In the genomic region with DNA sequence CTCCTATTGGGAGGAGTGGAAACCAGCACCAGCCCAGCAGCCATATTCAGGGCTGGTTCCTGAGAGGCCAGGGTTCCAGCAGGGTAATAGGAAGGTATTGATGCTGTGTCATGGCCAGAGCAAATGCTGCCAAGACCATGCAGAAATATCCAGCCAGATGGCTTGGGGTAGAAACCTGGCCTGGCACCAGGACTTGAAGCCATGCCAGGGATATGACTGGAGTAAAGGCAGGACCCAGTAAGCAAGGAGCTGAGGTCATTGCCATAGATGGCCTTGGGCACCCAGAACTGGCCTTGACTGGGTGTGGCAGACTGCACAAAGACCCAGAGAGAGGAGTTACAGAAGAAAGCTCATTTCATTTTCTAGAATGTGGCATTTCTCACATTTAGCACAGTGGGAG, we compare ENCODE assay signal across 33 cellular contexts.
"Had no signal": no experiment of that assay in that cellular context is flagged by ENCODE, and none has a peak within 500 bp of the region (broad histone marks: within the 10 kb centered on the region; RNA-seq: fewer than 3 reads in every experiment).

No MANE protein-coding gene starts in this region.

- DNase-seq: activated CD4-positive, alpha-beta memory T cell treated with anti-CD3 and anti-CD28 coated beads for 36 hours; activated CD4-positive, alpha-beta T cell treated with anti-CD3 and anti-CD28 coated beads, Interleukin-2, amount 10 ng/mL, durations not matched to agents 24 days and 14 days; activated CD4-positive, CD25-positive, alpha-beta regulatory T cell treated with anti-CD3 and anti-CD28 coated beads, Interleukin-2, amount 50 U/mL, for 72 hours; activated gamma-delta T cell treated with Interleukin-2 at 50 U/mL for 16 hours; activated naive CD4-positive, alpha-beta T cell treated with anti-CD3 and anti-CD28 coated beads, Interleukin-2, amount 50 U/mL, for 16 hours; activated T-cell treated with anti-CD3 and anti-CD28 coated beads, Interleukin-2, amount 50 U/mL, for 4 hours; amniotic stem cell; cortex of kidney; foreskin melanocyte; heart right ventricle; kidney glomerular epithelial cell; lower lobe of right lung; mesendoderm; natural killer cell; occipital lobe; sigmoid colon; small intestine; stimulated activated CD4-positive, alpha-beta T cell treated with anti-CD3 and anti-CD28 coated beads, Interleukin-1b, Interleukin-23, amount 100 ng/mL, for 48 hours; stimulated activated CD4-positive, alpha-beta T cell treated with anti-CD3 and anti-CD28 coated beads, Interleukin-4, amount 100 ng/mL, for 4 hours; stimulated activated CD8-positive, alpha-beta memory T cell treated with anti-CD3 and anti-CD28 coated beads, Interleukin-4, amount 100 ng/mL, for 48 hours; stimulated activated naive B cell treated with anti-CD40 and anti-IgM and Interleukin-4, amounts not matched to agents 10 μg/mL and 1 μg/mL and 100 μg/mL, for 72 hours; stomach; T-helper 17 cell; T1000; tibial artery; upper lobe of right lung; WERI-Rb-1 had no signal

- H3K27me3 ChIP-seq: cardiac muscle cell, esophagus muscularis mucosa, heart right ventricle, neural progenitor cell, sigmoid colon, stomach, tibial artery, upper lobe of right lung had no signal

- ATAC-seq: activated T-cell treated with anti-CD3 and anti-CD28 coated beads, Interleukin-2, amount 50 U/mL, for 4 hours; activated T-helper 17 cell treated with anti-CD3 and anti-CD28 coated beads, Interleukin-2, amount 50 U/mL, for 72 hours; heart right ventricle; left lobe of liver; lower lobe of right lung; natural killer cell; stimulated activated naive B cell treated with anti-CD40 and anti-IgM and Interleukin-4, amounts not matched to agents 10 μg/mL and 1 μg/mL and 100 μg/mL, for 72 hours; T-helper 17 cell; upper lobe of right lung had no signal

- H3K4me2 ChIP-seq: neural progenitor cell had no signal

- H3K4me1 Mint-ChIP-seq: activated CD4-positive, alpha-beta T cell treated with anti-CD3 and anti-CD28 coated beads, Interleukin-2, amount 10 ng/mL, durations not matched to agents 24 days and 14 days; activated T-helper 17 cell treated with anti-CD3 and anti-CD28 coated beads, Interleukin-2, amount 50 U/mL, for 72 hours; natural killer cell; neural progenitor cell; stimulated activated naive B cell treated with anti-CD40 and anti-IgM and Interleukin-4, amounts not matched to agents 10 μg/mL and 1 μg/mL and 100 μg/mL, for 72 hours; T-helper 17 cell had no signal

- H3K27me3 Mint-ChIP-seq: activated CD4-positive, alpha-beta T cell treated with anti-CD3 and anti-CD28 coated beads, Interleukin-2, amount 10 ng/mL, durations not matched to agents 24 days and 14 days; stimulated activated naive B cell treated with anti-CD40 and anti-IgM and Interleukin-4, amounts not matched to agents 10 μg/mL and 1 μg/mL and 100 μg/mL, for 72 hours had no signal

- H3K4me3 Mint-ChIP-seq: activated CD4-positive, alpha-beta memory T cell treated with anti-CD3 and anti-CD28 coated beads for 36 hours; activated CD4-positive, alpha-beta T cell treated with anti-CD3 and anti-CD28 coated beads, Interleukin-2, amount 10 ng/mL, durations not matched to agents 24 days and 14 days; activated T-cell treated with anti-CD3 and anti-CD28 coated beads, Interleukin-2, amount 50 U/mL, for 4 hours; activated T-helper 17 cell treated with anti-CD3 and anti-CD28 coated beads, Interleukin-2, amount 50 U/mL, for 72 hours; natural killer cell; neural progenitor cell; stimulated activated naive B cell treated with anti-CD40 and anti-IgM and Interleukin-4, amounts not matched to agents 10 μg/mL and 1 μg/mL and 100 μg/mL, for 72 hours; T-helper 17 cell had no signal

- H2AFZ ChIP-seq: neural progenitor cell had no signal

- H3K9me3 Mint-ChIP-seq: activated T-cell treated with anti-CD3 and anti-CD28 coated beads, Interleukin-2, amount 50 U/mL, for 4 hours had no signal

- H3K4me1 ChIP-seq: esophagus muscularis mucosa, lower lobe of right lung, neural progenitor cell, stomach, upper lobe of right lung had no signal

- H3K9ac ChIP-seq: neural progenitor cell had no signal

- H3K27ac ChIP-seq: cardiac muscle cell, esophagus muscularis mucosa, heart right ventricle, lower lobe of right lung, neural progenitor cell, stomach, upper lobe of right lung, WERI-Rb-1 had no signal

- H3K4me3 ChIP-seq: cardiac muscle cell, esophagus muscularis mucosa, heart right ventricle, lower lobe of right lung, neural progenitor cell, sigmoid colon, stomach, tibial artery, upper lobe of right lung had no signal

- FAIRE-seq: endothelial cell of umbilical vein, small intestine had no signal

- H3K27ac Mint-ChIP-seq: activated CD4-positive, alpha-beta memory T cell treated with anti-CD3 and anti-CD28 coated beads for 36 hours; activated CD4-positive, alpha-beta T cell treated with anti-CD3 and anti-CD28 coated beads, Interleukin-2, amount 10 ng/mL, durations not matched to agents 24 days and 14 days; activated T-helper 17 cell treated with anti-CD3 and anti-CD28 coated beads, Interleukin-2, amount 50 U/mL, for 72 hours; natural killer cell; neural progenitor cell; stimulated activated naive B cell treated with anti-CD40 and anti-IgM and Interleukin-4, amounts not matched to agents 10 μg/mL and 1 μg/mL and 100 μg/mL, for 72 hours; T-helper 17 cell had no signal

- H3K36me3 Mint-ChIP-seq: activated CD4-positive, alpha-beta memory T cell treated with anti-CD3 and anti-CD28 coated beads for 36 hours; natural killer cell; neural progenitor cell; stimulated activated naive B cell treated with anti-CD40 and anti-IgM and Interleukin-4, amounts not matched to agents 10 μg/mL and 1 μg/mL and 100 μg/mL, for 72 hours had no signal

- H3K9me3 ChIP-seq: esophagus muscularis mucosa, lower lobe of right lung, sigmoid colon, tibial artery, upper lobe of right lung had no signal

- H3K36me3 ChIP-seq: cardiac muscle cell, lower lobe of right lung, neural progenitor cell, upper lobe of right lung, WERI-Rb-1 had no signal
